1 cellular context compared by ENCODE assay signal in the genomic region with DNA sequence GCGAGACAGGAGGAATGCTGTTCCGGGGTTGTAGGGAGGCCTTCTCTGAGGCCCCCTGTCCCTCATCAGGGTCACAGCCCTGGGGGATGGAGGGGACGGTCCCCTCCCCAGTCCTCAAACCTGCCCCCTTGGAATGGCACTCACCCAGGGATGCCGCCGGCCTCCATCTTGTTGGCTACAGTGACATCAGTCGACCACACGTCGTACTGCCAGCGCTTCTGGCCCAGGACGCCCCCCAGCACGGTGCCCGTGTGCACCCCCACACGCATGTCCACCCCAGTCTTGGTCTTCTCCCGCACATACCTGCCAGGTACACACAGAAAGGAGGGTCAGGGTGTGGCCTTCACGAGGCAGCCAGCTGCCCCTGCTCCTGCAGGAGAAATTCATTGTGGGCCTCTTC.
TF ChIP-seq lines count a peak whose summit lies in the region.

No MANE protein-coding gene starts in this region.

TF ChIP-seq in HepG2, 621 proteins besides CTCF, POLR2A, EP300 and RAD21:
- no peak for TF ChIP-seq ZC3H13 (CRISPR knock-in tag; IDR thresholded peaks at IDR 0.05)
- no peak for TF ChIP-seq JDP2 (CRISPR knock-in tag; IDR thresholded peaks at IDR 0.05; ENCODE audit: borderline replicate concordance)
- no peak for TF ChIP-seq MBNL3 (CRISPR knock-in tag; conservative IDR thresholded peaks at IDR 0.05)
- no peak for TF ChIP-seq MAFG (CRISPR knock-in tag; IDR thresholded peaks at IDR 0.05)
- TF ChIP-seq, protein P1, sequence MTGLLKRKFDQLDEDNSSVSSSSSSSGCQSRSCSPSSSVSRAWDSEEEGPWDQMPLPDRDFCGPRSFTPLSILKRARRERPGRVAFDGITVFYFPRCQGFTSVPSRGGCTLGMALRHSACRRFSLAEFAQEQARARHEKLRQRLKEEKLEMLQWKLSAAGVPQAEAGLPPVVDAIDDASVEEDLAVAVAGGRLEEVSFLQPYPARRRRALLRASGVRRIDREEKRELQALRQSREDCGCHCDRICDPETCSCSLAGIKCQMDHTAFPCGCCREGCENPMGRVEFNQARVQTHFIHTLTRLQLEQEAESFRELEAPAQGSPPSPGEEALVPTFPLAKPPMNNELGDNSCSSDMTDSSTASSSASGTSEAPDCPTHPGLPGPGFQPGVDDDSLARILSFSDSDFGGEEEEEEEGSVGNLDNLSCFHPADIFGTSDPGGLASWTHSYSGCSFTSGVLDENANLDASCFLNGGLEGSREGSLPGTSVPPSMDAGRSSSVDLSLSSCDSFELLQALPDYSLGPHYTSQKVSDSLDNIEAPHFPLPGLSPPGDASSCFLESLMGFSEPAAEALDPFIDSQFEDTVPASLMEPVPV (CRISPR knock-in tag; IDR thresholded peaks at IDR 0.05), result no peak
- TF ChIP-seq, protein P2, sequence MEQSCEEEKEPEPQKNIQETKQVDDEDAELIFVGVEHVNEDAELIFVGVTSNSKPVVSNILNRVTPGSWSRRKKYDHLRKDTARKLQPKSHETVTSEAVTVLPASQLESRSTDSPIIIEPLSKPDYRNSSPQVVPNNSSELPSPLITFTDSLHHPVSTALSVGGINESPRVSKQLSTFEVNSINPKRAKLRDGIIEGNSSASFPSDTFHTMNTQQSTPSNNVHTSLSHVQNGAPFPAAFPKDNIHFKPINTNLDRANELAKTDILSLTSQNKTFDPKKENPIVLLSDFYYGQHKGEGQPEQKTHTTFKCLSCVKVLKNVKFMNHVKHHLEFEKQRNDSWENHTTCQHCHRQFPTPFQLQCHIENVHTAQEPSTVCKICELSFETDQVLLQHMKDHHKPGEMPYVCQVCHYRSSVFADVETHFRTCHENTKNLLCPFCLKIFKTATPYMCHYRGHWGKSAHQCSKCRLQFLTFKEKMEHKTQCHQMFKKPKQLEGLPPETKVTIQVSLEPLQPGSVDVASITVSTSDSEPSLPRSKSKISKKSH (CRISPR knock-in tag; IDR thresholded peaks at IDR 0.05; ENCODE audit: borderline replicate concordance), result no peak
- TF ChIP-seq ZNF891 (CRISPR knock-in tag; IDR thresholded peaks at IDR 0.05), result no peak
- TF ChIP-seq HNRNPUL1 (IDR thresholded peaks at IDR 0.05; ENCODE audit: low read depth, low read length), result no peak
- no peak for TF ChIP-seq POGZ (CRISPR knock-in tag; IDR thresholded peaks at IDR 0.05)
- TF ChIP-seq ZNF44 (CRISPR knock-in tag; IDR thresholded peaks at IDR 0.05), result no peak
